Comparison of ENCODE assay signal across 10 cellular contexts in genomic region chr16:457732-458400, GRCh38. TPM values are rescaled to one million over a fixed set of nuclear protein-coding genes. Genes with fewer than 3 reads are reported as not detected.
DNase-seq lines count a peak whose midpoint lies in the region; ATAC-seq and TF ChIP-seq lines count a peak whose summit lies in the region.
"Had no signal": no experiment of that assay in that cellular context is flagged by ENCODE, and none has a peak within 500 bp of the region (broad histone marks: within the 10 kb centered on the region; RNA-seq: fewer than 3 reads in every experiment).

No MANE protein-coding gene starts in this region.

- peaks cover 4% of the 10 kb centered on the region for H3K4me1 Mint-ChIP-seq in activated CD4-positive, alpha-beta T cell treated with anti-CD3 and anti-CD28 coated beads, Interleukin-2, amount 10 ng/mL, durations not matched to agents 24 days and 14 days

- no peak overlapping the region for H3K27ac Mint-ChIP-seq in activated CD4-positive, alpha-beta T cell treated with anti-CD3 and anti-CD28 coated beads, Interleukin-2, amount 10 ng/mL, durations not matched to agents 24 days and 14 days
- H3K27ac Mint-ChIP-seq: stimulated activated naive B cell treated with anti-CD40 and anti-IgM and Interleukin-4, amounts not matched to agents 10 μg/mL and 1 μg/mL and 100 μg/mL, for 72 hours had no signal

- H3K4me3 ChIP-seq in duodenal mucosa (ENCODE audit: low read depth in 1 of 2, low read length in 2 of 2) (no peak overlapping the region), testis (no peak overlapping the region)

- no peak overlapping the region for H3K4me3 Mint-ChIP-seq in activated CD4-positive, alpha-beta T cell treated with anti-CD3 and anti-CD28 coated beads, Interleukin-2, amount 10 ng/mL, durations not matched to agents 24 days and 14 days
- H3K4me3 Mint-ChIP-seq: naive thymus-derived CD8-positive, alpha-beta T cell; stimulated activated naive B cell treated with anti-CD40 and anti-IgM and Interleukin-4, amounts not matched to agents 10 μg/mL and 1 μg/mL and 100 μg/mL, for 72 hours had no signal

- peaks cover 4 to 12% of the 10 kb centered on the region in 2 donors for H3K4me1 ChIP-seq in duodenal mucosa (ENCODE audit: control insufficient read depth in 1 of 2, insufficient read depth in 2 of 2, low read length in 2 of 2)
- peaks cover 20% of the 10 kb centered on the region for H3K4me1 ChIP-seq in testis

- H3K36me3 Mint-ChIP-seq in activated CD4-positive, alpha-beta T cell treated with anti-CD3 and anti-CD28 coated beads, Interleukin-2, amount 10 ng/mL, durations not matched to agents 24 days and 14 days (ENCODE audit: low read depth), result peaks cover 7% of the 10 kb centered on the region

- H3K27me3 ChIP-seq in duodenal mucosa (ENCODE audit: control insufficient read depth in 1 of 2, insufficient read depth in 2 of 2, low read length in 2 of 2) (no peaks in the 10 kb centered on the region), testis (no peaks in the 10 kb centered on the region)

- no peaks in the 10 kb centered on the region for H3K9me3 ChIP-seq in duodenal mucosa (ENCODE audit: control insufficient read depth in 1 of 2, low read length in 2 of 2)
- H3K9me3 ChIP-seq in testis, result no peaks in the 10 kb centered on the region

- H3K9ac ChIP-seq in duodenal mucosa (ENCODE audit: low read depth in 1 of 2, low read length in 2 of 2), result no peak overlapping the region

- H3K27me3 Mint-ChIP-seq in activated CD4-positive, alpha-beta T cell treated with anti-CD3 and anti-CD28 coated beads, Interleukin-2, amount 10 ng/mL, durations not matched to agents 24 days and 14 days, result no peaks in the 10 kb centered on the region
- H3K27me3 Mint-ChIP-seq: naive thymus-derived CD8-positive, alpha-beta T cell; stimulated activated naive B cell treated with anti-CD40 and anti-IgM and Interleukin-4, amounts not matched to agents 10 μg/mL and 1 μg/mL and 100 μg/mL, for 72 hours had no signal

- TF ChIP-seq POLR2A in testis (IDR thresholded peaks at IDR 0.05), result no peak

- no peaks in the 10 kb centered on the region for H3K9me3 Mint-ChIP-seq in activated CD4-positive, alpha-beta T cell treated with anti-CD3 and anti-CD28 coated beads, Interleukin-2, amount 10 ng/mL, durations not matched to agents 24 days and 14 days
- H3K9me3 Mint-ChIP-seq: naive thymus-derived CD8-positive, alpha-beta T cell; stimulated activated naive B cell treated with anti-CD40 and anti-IgM and Interleukin-4, amounts not matched to agents 10 μg/mL and 1 μg/mL and 100 μg/mL, for 72 hours had no signal

- ATAC-seq in HG03521 (IDR thresholded peaks at IDR 0.05; ENCODE audit: unreplicated experiment), result no peak
- ATAC-seq: naive thymus-derived CD8-positive, alpha-beta T cell; stimulated activated naive B cell treated with anti-CD40 and anti-IgM and Interleukin-4, amounts not matched to agents 10 μg/mL and 1 μg/mL and 100 μg/mL, for 72 hours had no signal

- TF ChIP-seq CTCF in testis (IDR thresholded peaks at IDR 0.05), result no peak

- H3K27ac ChIP-seq in duodenal mucosa (ENCODE audit: low read depth, low read length), result peak overlapping the region; percentile 49
- peak overlapping the region; percentile 74 to 83 for H3K27ac ChIP-seq in testis

- H3K36me3 ChIP-seq in duodenal mucosa (ENCODE audit: control insufficient read depth in 1 of 2, insufficient read depth in 2 of 2, low read length in 2 of 2), result peaks cover under 1 to 7% of the 10 kb centered on the region in 2 donors
- no peaks in the 10 kb centered on the region for H3K36me3 ChIP-seq in testis (ENCODE audit: low read depth, missing control alignments)

- intact Hi-C loops in testis (cut with DNase I; ENCODE audit: low total_unique reads), result no loop called here
- intact Hi-C loops in activated CD4-positive, alpha-beta T cell treated with anti-CD3 and anti-CD28 coated beads, Interleukin-2, amount 10 ng/mL, durations not matched to agents 24 days and 14 days (cut with micrococcal nuclease), result no loop called here

- DNase-seq in LHCN-M2 (ENCODE audit: low read depth) (peak; percentile 69), medulla oblongata (ENCODE audit: extremely low spot score) (peak; percentile 74), testis (peak; percentile 57), T1000 (lab: John Stamatoyannopoulos, UW) (no peak), NCI-H2029 (lab: John Stamatoyannopoulos, UW) (no peak)
- no peak for DNase-seq in activated CD4-positive, alpha-beta T cell treated with anti-CD3 and anti-CD28 coated beads, Interleukin-2, amount 10 ng/mL, durations not matched to agents 24 days and 14 days
- DNase-seq: naive thymus-derived CD8-positive, alpha-beta T cell; stimulated activated naive B cell treated with anti-CD40 and anti-IgM and Interleukin-4, amounts not matched to agents 10 μg/mL and 1 μg/mL and 100 μg/mL, for 72 hours had no signal

- 74 to 78% methylated on average over 12 to 14 of the region's 14 CpGs for WGBS in testis, 2 donors

RNA-seq across cellular contexts. Expression of gene RAB11FIP3, which starts 32.4 kb away (rescaled TPM):
- total RNA-seq in LHCN-M2 (2014; rRNA removed), result 44.1 and 61.6 TPM in 2 replicates
- polyA plus RNA-seq in LHCN-M2 (2012), result 39.3 TPM
- total RNA-seq in testis, result 100 to 1,000 TPM; 166 to 186 TPM
- polyA plus RNA-seq in testis (ENCODE audit: insufficient read depth, low read depth, low replicate concordance), result 61.7 TPM
- total RNA-seq in activated CD4-positive, alpha-beta T cell treated with anti-CD3 and anti-CD28 coated beads, Interleukin-2, amount 10 ng/mL, durations not matched to agents 24 days and 14 days, result 40.2 and 40.5 TPM in 2 replicates

RNA-seq across cellular contexts. Expression of gene DECR2, which starts 56.2 kb away (rescaled TPM):
- total RNA-seq in LHCN-M2 (2014; rRNA removed), result 18.8 and 22.6 TPM in 2 replicates
- 28.2 TPM for polyA plus RNA-seq in LHCN-M2 (2012)
- total RNA-seq in testis, result 10 to 100 TPM; 52.2 to 56.1 TPM
- polyA plus RNA-seq in testis (ENCODE audit: insufficient read depth, low read depth, low replicate concordance), result 33.2 TPM
- total RNA-seq in activated CD4-positive, alpha-beta T cell treated with anti-CD3 and anti-CD28 coated beads, Interleukin-2, amount 10 ng/mL, durations not matched to agents 24 days and 14 days, result 17.6 and 18.5 TPM in 2 replicates

Comparison
In these comparisons a context has a peak if more than half of its experiments do, and no peak if none do; other contexts are left out.
1. DNase-seq: peak in LHCN-M2 (single experiment), medulla oblongata (single experiment) and testis (single experiment); none in T1000 (single experiment), activated CD4-positive, alpha-beta T cell treated with anti-CD3 and anti-CD28 coated beads, Interleukin-2, amount 10 ng/mL, durations not matched to agents 24 days and 14 days (single experiment) and NCI-H2029 (single experiment).